11 cellular contexts compared by ENCODE assay signal in genomic region chr4:139922625-139923024, GRCh38.
DNase-seq lines count a peak whose midpoint lies in the region; ATAC-seq and TF ChIP-seq lines count a peak whose summit lies in the region.
"Had no signal": no experiment of that assay in that cellular context is flagged by ENCODE, and none has a peak within 500 bp of the region (broad histone marks: within the 10 kb centered on the region; RNA-seq: fewer than 3 reads in every experiment).

No MANE protein-coding gene starts in this region.

- ATAC-seq in GM23338 (peak; percentile 43), lower lobe of right lung (no peak), GM21423 (IDR thresholded peaks at IDR 0.05; ENCODE audit: unreplicated experiment) (no peak)

- H3K36me3 Mint-ChIP-seq in GM23338 (ENCODE audit: low read depth) = no peaks in the 10 kb centered on the region
- H3K36me3 Mint-ChIP-seq in activated CD4-positive, alpha-beta T cell treated with anti-CD3 and anti-CD28 coated beads, Interleukin-2, amount 10 ng/mL, durations not matched to agents 24 days and 14 days (ENCODE audit: low read depth) = no peaks in the 10 kb centered on the region
- H3K36me3 Mint-ChIP-seq: activated naive CD8-positive, alpha-beta T cell had no signal

- intact Hi-C loops in lower lobe of right lung (cut with DNase I) = no loop called here
- intact Hi-C loops in activated CD4-positive, alpha-beta T cell treated with anti-CD3 and anti-CD28 coated beads, Interleukin-2, amount 10 ng/mL, durations not matched to agents 24 days and 14 days (cut with micrococcal nuclease) = no loop called here

- H3K27me3 ChIP-seq in GM23338 (ENCODE audit: insufficient read depth) = no peaks in the 10 kb centered on the region
- H3K27me3 ChIP-seq in fibroblast of lung (ENCODE audit: control insufficient read depth, insufficient read depth, low read length) = no peaks in the 10 kb centered on the region
- no peaks in the 10 kb centered on the region for H3K27me3 ChIP-seq in lower lobe of right lung (ENCODE audit: low read depth)

- no peak overlapping the region for H3K4me3 Mint-ChIP-seq in GM23338
- H3K4me3 Mint-ChIP-seq in activated CD4-positive, alpha-beta T cell treated with anti-CD3 and anti-CD28 coated beads, Interleukin-2, amount 10 ng/mL, durations not matched to agents 24 days and 14 days = no peak overlapping the region
- H3K4me3 Mint-ChIP-seq: activated naive CD8-positive, alpha-beta T cell had no signal

- H3K4me2 ChIP-seq in GM23338 (peak overlapping the region; percentile 65; the same call in 1 of the 2 replicates), fibroblast of lung (ENCODE audit: extremely low read depth, insufficient read depth, low read length) (no peak overlapping the region)

- no peaks in the 10 kb centered on the region for H3K36me3 ChIP-seq in GM23338 (ENCODE audit: insufficient read depth)
- H3K36me3 ChIP-seq in fibroblast of lung (ENCODE audit: control insufficient read depth, insufficient read depth, low read length) = no peaks in the 10 kb centered on the region
- no peaks in the 10 kb centered on the region for H3K36me3 ChIP-seq in lower lobe of right lung

- H4K20me1 ChIP-seq in GM23338 (replicated peaks; ENCODE audit: insufficient read depth) (0 out of 2 replicates have a peak, but pooled peaks cover 3% of the 10 kb centered on the region), fibroblast of lung (ENCODE audit: control insufficient read depth, extremely low read depth, insufficient read depth, low read length) (no peaks in the 10 kb centered on the region)

- H3K27ac Mint-ChIP-seq in GM23338 = no peak overlapping the region
- no peak overlapping the region for H3K27ac Mint-ChIP-seq in activated CD4-positive, alpha-beta T cell treated with anti-CD3 and anti-CD28 coated beads, Interleukin-2, amount 10 ng/mL, durations not matched to agents 24 days and 14 days
- H3K27ac Mint-ChIP-seq: activated naive CD8-positive, alpha-beta T cell had no signal

- H3K79me2 ChIP-seq in GM23338 (replicated peaks; ENCODE audit: insufficient read depth) = no peaks in the 10 kb centered on the region
- H3K79me2 ChIP-seq in fibroblast of lung (ENCODE audit: control insufficient read depth, insufficient read depth, low read length) = no peaks in the 10 kb centered on the region
- H3K79me2 ChIP-seq: parathyroid adenoma had no signal

- H3K27me3 Mint-ChIP-seq in GM23338 (ENCODE audit: insufficient read depth, low read depth, poor library complexity) = peaks cover 9% of the 10 kb centered on the region
- H3K27me3 Mint-ChIP-seq in activated CD4-positive, alpha-beta T cell treated with anti-CD3 and anti-CD28 coated beads, Interleukin-2, amount 10 ng/mL, durations not matched to agents 24 days and 14 days = peaks cover 29% of the 10 kb centered on the region
- H3K27me3 Mint-ChIP-seq: activated naive CD8-positive, alpha-beta T cell had no signal

- H3K4me1 Mint-ChIP-seq in GM23338 = peaks cover 49% of the 10 kb centered on the region
- H3K4me1 Mint-ChIP-seq in activated CD4-positive, alpha-beta T cell treated with anti-CD3 and anti-CD28 coated beads, Interleukin-2, amount 10 ng/mL, durations not matched to agents 24 days and 14 days = no peaks in the 10 kb centered on the region

- no peak overlapping the region for H3K4me3 ChIP-seq in GM23338
- H3K4me3 ChIP-seq in fibroblast of lung (replicated peaks in 1 of 4; ENCODE audit: control extremely low read depth in 1 of 4, insufficient read depth in 1 of 4, low read depth in 3 of 4, low read length in 4 of 4) = no peak overlapping the region
- no peak overlapping the region for H3K4me3 ChIP-seq in lower lobe of right lung

- DNase-seq in GM23338 (ENCODE audit: low spot score) (no peak), NCI-H446 (lab: John Stamatoyannopoulos, UW) (peak; percentile 98 to 100), fibroblast of lung (ENCODE audit: low read depth in 2 of 2) (peak; percentile 64 to 77), pulmonary artery endothelial cell (ENCODE audit: low read depth, low spot score) (peak; percentile 35), lower lobe of right lung (no peak)
- no peak for DNase-seq in activated CD4-positive, alpha-beta T cell treated with anti-CD3 and anti-CD28 coated beads, Interleukin-2, amount 10 ng/mL, durations not matched to agents 24 days and 14 days
- DNase-seq: activated CD4-positive, alpha-beta T cell treated with anti-CD3 and anti-CD28 coated beads, Interleukin-2, amount 50 U/mL, for 1 hour had no signal

- H3K9me3 ChIP-seq in fibroblast of lung (ENCODE audit: control insufficient read depth, insufficient read depth, low read depth, low read length) = no peaks in the 10 kb centered on the region
- no peaks in the 10 kb centered on the region for H3K9me3 ChIP-seq in lower lobe of right lung

- H3K27ac ChIP-seq in GM23338 (ENCODE audit: low read depth) = no peak overlapping the region
- no peak overlapping the region for H3K27ac ChIP-seq in fibroblast of lung (ENCODE audit: insufficient read depth, low read length)
- H3K27ac ChIP-seq in lower lobe of right lung = no peak overlapping the region
- H3K27ac ChIP-seq: parathyroid adenoma, RWPE1 had no signal

- H3K4me1 ChIP-seq in GM23338 (ENCODE audit: insufficient read depth) (peaks cover 41% of the 10 kb centered on the region), fibroblast of lung (ENCODE audit: control insufficient read depth, extremely low read depth, insufficient read depth, low read length) (peaks cover 10% of the 10 kb centered on the region), lower lobe of right lung (peaks cover 52% of the 10 kb centered on the region)
- H3K4me1 ChIP-seq: parathyroid adenoma had no signal

- no peak for TF ChIP-seq CTCF in GM23338 (conservative IDR thresholded peaks at IDR 0.05; ENCODE audit: low read depth in 2 of 2)
- no peak for TF ChIP-seq CTCF in fibroblast of lung (conservative IDR thresholded peaks at IDR 0.05 in 1 of 2, IDR thresholded peaks at IDR 0.05 in 1 of 2; ENCODE audit: low read depth in 1 of 2, low read length in 2 of 2)
- no peak for TF ChIP-seq CTCF in lower lobe of right lung (IDR thresholded peaks at IDR 0.05)

- no peaks in the 10 kb centered on the region for H3F3A ChIP-seq in GM23338 (replicated peaks; ENCODE audit: low read depth)

- no peak overlapping the region for H3K9ac ChIP-seq in fibroblast of lung (ENCODE audit: insufficient read depth, low read length)
- H3K9ac ChIP-seq: parathyroid adenoma had no signal

- no peaks in the 10 kb centered on the region for H3K9me3 Mint-ChIP-seq in GM23338
- no peaks in the 10 kb centered on the region for H3K9me3 Mint-ChIP-seq in activated CD4-positive, alpha-beta T cell treated with anti-CD3 and anti-CD28 coated beads, Interleukin-2, amount 10 ng/mL, durations not matched to agents 24 days and 14 days

- no peaks in the 10 kb centered on the region for H3K9me2 ChIP-seq in GM23338 (ENCODE audit: insufficient read depth)

- H2AFZ ChIP-seq in GM23338 (no peak overlapping the region), fibroblast of lung (ENCODE audit: low read length) (no peak overlapping the region)
- H2AFZ ChIP-seq: parathyroid adenoma had no signal

Comparison
In these comparisons a context has a peak if more than half of its experiments do, and no peak if none do; other contexts are left out.
1. DNase-seq: peak in NCI-H446 (2 of 2), fibroblast of lung (2 of 2) and pulmonary artery endothelial cell (single experiment); none in GM23338 (single experiment), lower lobe of right lung (single experiment) and activated CD4-positive, alpha-beta T cell treated with anti-CD3 and anti-CD28 coated beads, Interleukin-2, amount 10 ng/mL, durations not matched to agents 24 days and 14 days (single experiment).